19 cellular contexts compared by ENCODE assay signal in genomic region chr5:178630475-178630930, GRCh38. TPM values are rescaled to one million over a fixed set of nuclear protein-coding genes. Genes with fewer than 3 reads are reported as not detected.
A peak's percentile ranks its signal among the peaks of the same experiment; 100 is the strongest.
DNase-seq lines count a peak whose midpoint lies in the region; ATAC-seq, FAIRE-seq and TF ChIP-seq lines count a peak whose summit lies in the region.
"Had no signal": no experiment of that assay in that cellular context is flagged by ENCODE, and none has a peak within 500 bp of the region (broad histone marks: within the 10 kb centered on the region; RNA-seq: fewer than 3 reads in every experiment).

No MANE protein-coding gene starts in this region.

- TF ChIP-seq RAD21 in HCT116 (IDR thresholded peaks at IDR 0.05; ENCODE audit: low read depth) (no peak), SK-N-SH (IDR thresholded peaks at IDR 0.05; ENCODE audit: low read length) (no peak)

- H3K27ac ChIP-seq in HCT116 (ENCODE audit: low read depth, low read length) (no peak overlapping the region), RWPE1 (no peak overlapping the region), foreskin keratinocyte (no peak overlapping the region), small intestine (ENCODE audit: low read depth in 1 of 2, low read length in 1 of 2) (no peak overlapping the region), SK-N-SH (ENCODE audit: low read depth in 2 of 2, low read length in 1 of 2) (no peak overlapping the region), right atrium auricular region (no peak overlapping the region)
- H3K27ac ChIP-seq: ascending aorta, C4-2B, coronary artery had no signal

- intact Hi-C loops in HCT116 (cut with micrococcal nuclease) = no loop called here

- BruUV-seq in HCT116 (replicated peaks; lab: Mats Ljungman, UMichigan) = no TSS peak

- DNase-seq in HCT116 (ENCODE audit: low read depth, low spot score) = peak; percentile 24
- peak; percentile 43 for DNase-seq in RWPE1 (ENCODE audit: low spot score)
- peak; percentile 64 to 77 for DNase-seq in foreskin keratinocyte
- peak; percentile 7 for DNase-seq in small intestine
- no peak for DNase-seq in SK-N-SH
- no peak for DNase-seq in right atrium auricular region (ENCODE audit: low spot score)
- DNase-seq in SHP77 (lab: John Stamatoyannopoulos, UW) = no peak
- DNase-seq: activated CD8-positive, alpha-beta memory T cell treated with anti-CD3 and anti-CD28 coated beads, Interleukin-2, amount 10 ng/mL, durations not matched to agents 7 days and 5 days; activated gamma-delta T cell treated with Interleukin-2 at 50 U/mL for 16 hours; DND-41; erythroblast; NCI-H526 treated with DMSO at 0.1 percent for 48 hours; T-cell had no signal

- no peaks in the 10 kb centered on the region for H3K27me3 ChIP-seq in HCT116 (ENCODE audit: insufficient read depth, low read length)
- no peaks in the 10 kb centered on the region for H3K27me3 ChIP-seq in foreskin keratinocyte
- H3K27me3 ChIP-seq in small intestine (ENCODE audit: control insufficient read depth in 2 of 2, insufficient read depth in 2 of 2, low read length in 2 of 2) = no peaks in the 10 kb centered on the region
- no peaks in the 10 kb centered on the region for H3K27me3 ChIP-seq in SK-N-SH (ENCODE audit: insufficient read depth)
- no peaks in the 10 kb centered on the region for H3K27me3 ChIP-seq in right atrium auricular region
- H3K27me3 ChIP-seq: ascending aorta had no signal

- H4K20me1 ChIP-seq in HCT116 (ENCODE audit: insufficient read depth) (no peaks in the 10 kb centered on the region), SK-N-SH (ENCODE audit: insufficient read depth) (0 out of 2 replicates have a peak, but pooled peaks cover 6% of the 10 kb centered on the region)

- ATAC-seq in HCT116 (no peak), foreskin keratinocyte (peak; percentile 4), HG03442 (IDR thresholded peaks at IDR 0.05; ENCODE audit: unreplicated experiment) (no peak)
- ATAC-seq: activated CD8-positive, alpha-beta memory T cell treated with anti-CD3 and anti-CD28 coated beads, Interleukin-2, amount 10 ng/mL, durations not matched to agents 7 days and 5 days; Panc1; T-cell had no signal

- no peak overlapping the region for H3K9ac ChIP-seq in HCT116 (ENCODE audit: low read length)
- no peak overlapping the region for H3K9ac ChIP-seq in SK-N-SH

- TF ChIP-seq CTCF in HCT116 (IDR thresholded peaks at IDR 0.05 in 2 of 3, conservative IDR thresholded peaks at IDR 0.05 in 1 of 3; ENCODE audit: borderline replicate concordance in 1 of 3, insufficient read depth in 1 of 3, low read depth in 2 of 3, low read length in 2 of 3) (no peak), RWPE1 (conservative IDR thresholded peaks at IDR 0.05; ENCODE audit: low read depth) (no peak), foreskin keratinocyte (conservative IDR thresholded peaks at IDR 0.05) (no peak), SK-N-SH (IDR thresholded peaks at IDR 0.05) (no peak), right atrium auricular region (IDR thresholded peaks at IDR 0.05) (no peak)

- RAD21 ChIA-PET in HCT116 (lab: Charles Lee; ENCODE audit: low non-redundant PET in 1 of 2, low total read pairs in 2 of 2, uncharacterized antibody in 2 of 2, unreplicated experiment in 2 of 2) = no interaction called here

- H3K9me3 ChIP-seq in HCT116 (ENCODE audit: control insufficient read depth in 1 of 2, insufficient read depth in 1 of 2, low read depth in 1 of 2, low read length in 2 of 2) = no peaks in the 10 kb centered on the region
- H3K9me3 ChIP-seq in small intestine (ENCODE audit: control insufficient read depth, low read depth) = no peaks in the 10 kb centered on the region
- H3K9me3 ChIP-seq in SK-N-SH = no peaks in the 10 kb centered on the region
- no peaks in the 10 kb centered on the region for H3K9me3 ChIP-seq in right atrium auricular region
- H3K9me3 ChIP-seq: ascending aorta had no signal

- H3K4me1 ChIP-seq in HCT116 (ENCODE audit: control insufficient read depth in 1 of 2, insufficient read depth in 2 of 2, low read length in 2 of 2) (peaks cover 3 to 26% of the 10 kb centered on the region in 2 experiments; a peak in 1 of 4 replicates), foreskin keratinocyte (no peaks in the 10 kb centered on the region), small intestine (ENCODE audit: control insufficient read depth in 2 of 2, insufficient read depth in 1 of 2, low read depth in 1 of 2, low read length in 1 of 2) (no peaks in the 10 kb centered on the region), SK-N-SH (ENCODE audit: control insufficient read depth in 1 of 2, insufficient read depth in 2 of 2, low read depth in 1 of 2, low read length in 1 of 2) (no peaks in the 10 kb centered on the region; a peak in 1 of 4 replicates), right atrium auricular region (no peaks in the 10 kb centered on the region)
- H3K4me1 ChIP-seq: ascending aorta had no signal

- POLR2A ChIA-PET in HCT116 (lab: Charles Lee) (no interaction called here), RWPE1 (lab: Yijun Ruan, JAX; ENCODE audit: low non-redundant PET) (no interaction called here), SK-N-SH (lab: Yijun Ruan, JAX) (no interaction called here)

- H3K79me2 ChIP-seq in HCT116 (ENCODE audit: insufficient read depth, low read length) (peaks cover 13% of the 10 kb centered on the region), SK-N-SH (ENCODE audit: insufficient read depth) (peaks cover 11% of the 10 kb centered on the region)

- FAIRE-seq in small intestine (lab: Jason Lieb, UNC) = no peak

- H3K4me2 ChIP-seq in HCT116 (ENCODE audit: low read length) (peak overlapping the region; percentile 9; the same call in 1 of the 2 replicates), SK-N-SH (no peak overlapping the region)

- no peak for TF ChIP-seq POLR2A in HCT116 (IDR thresholded peaks at IDR 0.05; ENCODE audit: borderline replicate concordance, extremely low read depth, insufficient read depth, insufficient read length)

- H3K9me2 ChIP-seq in HCT116 (ENCODE audit: insufficient read depth) = no peaks in the 10 kb centered on the region
- H3K9me2 ChIP-seq in SK-N-SH = no peaks in the 10 kb centered on the region

- H2AFZ ChIP-seq in HCT116 (ENCODE audit: low read depth, low read length, poor library complexity, severe bottlenecking) (no peak overlapping the region), SK-N-SH (ENCODE audit: low read depth) (no peak overlapping the region)

- H3F3A ChIP-seq in SK-N-SH (replicated peaks; ENCODE audit: insufficient read depth) = peaks cover 6% of the 10 kb centered on the region

- TF ChIP-seq EP300 in SK-N-SH (IDR thresholded peaks at IDR 0.05; ENCODE audit: borderline replicate concordance in 1 of 2, low read depth in 1 of 2, low read length in 1 of 2) = no peak

- no peak overlapping the region for H3K4me3 ChIP-seq in HCT116 (replicated peaks in 1 of 2; ENCODE audit: low read depth in 1 of 2, low read length in 2 of 2)
- H3K4me3 ChIP-seq in small intestine (ENCODE audit: low read depth in 1 of 2, low read length in 2 of 2) = no peak overlapping the region
- H3K4me3 ChIP-seq in SK-N-SH (ENCODE audit: low read depth in 2 of 2, low read length in 1 of 2) = no peak overlapping the region
- no peak overlapping the region for H3K4me3 ChIP-seq in right atrium auricular region
- H3K4me3 ChIP-seq: ascending aorta, coronary artery had no signal

- H3K36me3 ChIP-seq in HCT116 (ENCODE audit: control insufficient read depth in 1 of 2, insufficient read depth in 2 of 2, low read length in 2 of 2) (no peaks in the 10 kb centered on the region), small intestine (ENCODE audit: control insufficient read depth in 2 of 2, insufficient read depth in 2 of 2, low read length in 2 of 2) (no peaks in the 10 kb centered on the region), SK-N-SH (replicated peaks in 1 of 2; ENCODE audit: control insufficient read depth in 1 of 2, insufficient read depth in 2 of 2, low read length in 1 of 2) (no peaks in the 10 kb centered on the region), right atrium auricular region (no peaks in the 10 kb centered on the region)
- H3K36me3 ChIP-seq: ascending aorta had no signal

- CTCF ChIA-PET in HCT116 (lab: Charles Lee) (no interaction called here), RWPE1 (lab: Yijun Ruan, JAX) (interaction anchor here (0.6 kb wide), 1 partner anchor 226 kb away, joined by 4 read pairs; no protein-coding TSS in a partner anchor), SK-N-SH (lab: Yijun Ruan, JAX) (no interaction called here)

- 31 to 37% (median 35%) methylated on average over 4 of the region's 4 CpGs for WGBS in small intestine, 3 donors
- 24% methylated on average over 4 of the region's 4 CpGs for WGBS in SK-N-SH (ENCODE audit: low lambda C conversion rate)

TF ChIP-seq in HCT116, 20 proteins besides CTCF, POLR2A, EP300 and RAD21 (continues in another document):
- TF ChIP-seq ZNF274 (IDR thresholded peaks at IDR 0.05; ENCODE audit: low read depth, low read length) (no peak), SP1 (IDR thresholded peaks at IDR 0.05; ENCODE audit: low read depth) (peak; percentile 50; the same call in 1 of the 2 replicates), TCF7L2 (IDR thresholded peaks at IDR 0.05; ENCODE audit: borderline replicate concordance, extremely low read depth, insufficient read depth, insufficient read length) (peak; percentile 73), CEBPB (IDR thresholded peaks at IDR 0.05; ENCODE audit: low read depth) (no peak; the same call in 1 of the 2 replicates)

RNA-seq across cellular contexts. Expression of gene CLK4, which starts 3.7 kb away (rescaled TPM):
- total RNA-seq in HCT116 (2021; ENCODE audit: unreplicated experiment) (9.8 TPM), foreskin keratinocyte (8.3 and 9.5 TPM in 2 replicates), right atrium auricular region (10 to 100 TPM in 1 of 2 donors, 1 to 10 TPM in 1; 9.6 to 17.3 TPM)
- 7.1 and 8.1 TPM in 2 replicates for polyA plus RNA-seq in HCT116 (2012)
- polyA plus RNA-seq in foreskin keratinocyte (3.0 and 3.9 TPM in 2 replicates), small intestine (10 to 100 TPM in 2 of 3 donors, 1 to 10 TPM in 1; 8.2 to 26.6 (median 16.5) TPM), SK-N-SH (2012; rRNA removed) (7.5 and 10.1 TPM in 2 replicates)
- polyA plus RNA-seq in SK-N-SH (2012; cell fraction: cytosol; rRNA removed) = 4.6 and 5.3 TPM in 2 replicates
- polyA plus RNA-seq in SK-N-SH (2012; cell fraction: nucleus; rRNA removed) = 19.8 and 43.7 TPM in 2 replicates

RNA-seq across cellular contexts. Expression of gene COL23A1, which starts 40.3 kb away (rescaled TPM):
- total RNA-seq in HCT116 (2021; ENCODE audit: unreplicated experiment) = not detected
- not detected in 2 replicates for polyA plus RNA-seq in HCT116 (2012)
- total RNA-seq in foreskin keratinocyte = 0.04 TPM in 1 of 2 replicates, not detected in the other
- 0.03 and 0.07 TPM in 2 replicates for polyA plus RNA-seq in foreskin keratinocyte
- 1 to 10 TPM in 2 of 3 donors, not detected in 1; 1.4 to 1.6 TPM for polyA plus RNA-seq in small intestine
- polyA plus RNA-seq in SK-N-SH (2012; rRNA removed) = 0.03 and 0.10 TPM in 2 replicates
- polyA plus RNA-seq in SK-N-SH (2012; cell fraction: cytosol; rRNA removed) = 0.05 and 0.08 TPM in 2 replicates
- 0.05 and 0.14 TPM in 2 replicates for polyA plus RNA-seq in SK-N-SH (2012; cell fraction: nucleus; rRNA removed)
- total RNA-seq in right atrium auricular region = 1 to 10 TPM; 5.7 to 6.8 TPM
- total RNA-seq: pulmonary artery endothelial cell had no signal

Comparison
In these comparisons a context has a peak if more than half of its experiments do, and no peak if none do; other contexts are left out.
1. DNase-seq: peak in HCT116 (single experiment), RWPE1 (single experiment), foreskin keratinocyte (2 of 2) and small intestine (single experiment); none in SK-N-SH (single experiment), right atrium auricular region (single experiment) and SHP77 (0 of 2).
2. Of the 11 proteins assayed by ChIP-seq in both SK-N-SH and HCT116: peak only in SK-N-SH: none; only in HCT116: JUND; in both: none; in neither: 10.